In the genomic region with DNA sequence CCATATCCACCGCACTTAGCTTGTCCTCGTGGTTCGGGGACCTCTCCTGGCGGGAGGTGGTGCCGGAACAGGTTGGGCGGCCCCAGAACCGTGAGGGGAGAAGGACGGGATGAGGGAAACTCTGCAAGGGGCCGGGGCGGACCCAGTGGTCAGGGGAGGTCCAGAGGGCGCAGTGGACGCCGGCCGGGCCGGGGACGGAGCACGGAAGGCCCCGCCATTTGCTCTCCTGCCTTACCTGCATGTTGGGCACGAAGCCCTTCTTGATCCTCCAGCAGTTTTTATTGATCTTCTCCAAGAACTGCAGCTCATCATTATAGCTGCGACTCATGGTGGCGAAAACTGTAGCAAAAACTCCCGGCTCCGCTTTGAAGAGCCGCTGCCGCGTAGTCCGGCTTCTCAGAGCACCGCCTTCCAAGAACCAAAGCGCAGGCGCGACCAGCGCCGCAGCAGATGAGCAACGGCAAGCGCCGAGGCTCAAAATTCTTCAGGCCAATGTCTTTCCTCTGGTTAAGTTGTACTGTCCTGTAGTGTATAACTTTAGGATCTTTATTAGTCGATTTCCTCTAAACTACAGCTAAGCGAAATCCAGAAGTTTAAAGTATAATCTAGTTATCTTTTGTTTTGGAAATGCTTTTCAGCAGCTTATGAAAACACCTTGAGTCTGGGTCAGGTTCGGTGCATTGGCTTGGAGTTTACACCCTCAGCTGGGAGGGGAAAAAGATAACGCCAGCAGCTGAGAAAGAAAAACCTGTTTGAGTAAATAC, we compare ENCODE assay signal across 8 cellular contexts. TPM values are rescaled to one million over a fixed set of nuclear protein-coding genes. Genes with fewer than 3 reads are reported as not detected.
DNase-seq lines count a peak whose midpoint lies in the region; ATAC-seq and TF ChIP-seq lines count a peak whose summit lies in the region.

A gene (minus strand): TSS at position 419 of the 764 bp plus-strand sequence. CDS start 91 bp downstream, at position 328.

- H3K4me3 ChIP-seq in KMS-11 (IDR thresholded peaks at IDR 0.05; ENCODE audit: insufficient read depth, low read depth, low read length) (peak within 1 kb of the TSS; percentile 8), esophagus squamous epithelium (peak within 1 kb of the TSS; percentile 73 to 93 (median 80)), muscle layer of colon (ENCODE audit: low read depth in 1 of 2, low read length in 2 of 2) (peak within 1 kb of the TSS; percentile 53 to 75)

- H3K4me1 Mint-ChIP-seq in activated T-helper 1 cell treated with anti-CD3 and anti-CD28 coated beads, Interleukin-12 subunit alpha, Interleukin-12 subunit beta, Interleukin-2, Interleukin-4 antibody, amounts not matched to agents 30 ng/mL and 10 ng/mL and 1 ng/mL, durations not matched to agents 14 hours and 24 hours and 36 hours (ENCODE audit: low read depth), result peaks cover 49% of the 10 kb centered on the region

- H3K4me1 ChIP-seq in KMS-11 (ENCODE audit: low read depth, poor library complexity, severe bottlenecking) (peaks cover 84% of the 10 kb centered on the region), esophagus squamous epithelium (peaks cover 10 to 47% (median 14%) of the 10 kb centered on the region in 3 donors), muscle layer of colon (ENCODE audit: insufficient read depth, low read length) (peaks cover 28% of the 10 kb centered on the region)

- H3K27ac Mint-ChIP-seq in activated T-helper 1 cell treated with anti-CD3 and anti-CD28 coated beads, Interleukin-12 subunit alpha, Interleukin-12 subunit beta, Interleukin-2, Interleukin-4 antibody, amounts not matched to agents 30 ng/mL and 10 ng/mL and 1 ng/mL, durations not matched to agents 14 hours and 24 hours and 36 hours, result peak within 1 kb of the TSS; percentile 93

- intact Hi-C loops in activated T-helper 1 cell treated with anti-CD3 and anti-CD28 coated beads, Interleukin-12 subunit alpha, Interleukin-12 subunit beta, Interleukin-2, Interleukin-4 antibody, amounts not matched to agents 30 ng/mL and 10 ng/mL and 1 ng/mL, durations not matched to agents 14 hours and 24 hours and 36 hours (cut with micrococcal nuclease), result loop anchor here (1.0 kb wide), 2 partner anchors 61 to 274 kb away; no protein-coding TSS in a partner anchor
- intact Hi-C loops in esophagus squamous epithelium (cut with DNase I), result loop anchor here (10.0 kb wide), 1 partner anchor 63 kb away; a partner anchor contains a TSS

- peaks cover 38% of the 10 kb centered on the region for H3K79me2 ChIP-seq in KMS-11 (ENCODE audit: insufficient read depth, low read depth)

- ATAC-seq in GM19463 (IDR thresholded peaks at IDR 0.05; ENCODE audit: unreplicated experiment), result peak; percentile 43

- no peaks in the 10 kb centered on the region for H3K27me3 Mint-ChIP-seq in activated T-helper 1 cell treated with anti-CD3 and anti-CD28 coated beads, Interleukin-12 subunit alpha, Interleukin-12 subunit beta, Interleukin-2, Interleukin-4 antibody, amounts not matched to agents 30 ng/mL and 10 ng/mL and 1 ng/mL, durations not matched to agents 14 hours and 24 hours and 36 hours (ENCODE audit: insufficient read depth)

- H3K36me3 Mint-ChIP-seq in activated T-helper 1 cell treated with anti-CD3 and anti-CD28 coated beads, Interleukin-12 subunit alpha, Interleukin-12 subunit beta, Interleukin-2, Interleukin-4 antibody, amounts not matched to agents 30 ng/mL and 10 ng/mL and 1 ng/mL, durations not matched to agents 14 hours and 24 hours and 36 hours (ENCODE audit: low read depth), result peaks cover 22% of the 10 kb centered on the region

- peak within 1 kb of the TSS; percentile 94 for H3K4me3 Mint-ChIP-seq in activated T-helper 1 cell treated with anti-CD3 and anti-CD28 coated beads, Interleukin-12 subunit alpha, Interleukin-12 subunit beta, Interleukin-2, Interleukin-4 antibody, amounts not matched to agents 30 ng/mL and 10 ng/mL and 1 ng/mL, durations not matched to agents 14 hours and 24 hours and 36 hours

- no peaks in the 10 kb centered on the region for H3K9me3 ChIP-seq in esophagus squamous epithelium
- H3K9me3 ChIP-seq in muscle layer of colon (ENCODE audit: low read length), result no peaks in the 10 kb centered on the region

- no peak for TF ChIP-seq CTCF in KMS-11 (conservative IDR thresholded peaks at IDR 0.05; ENCODE audit: low read depth, low read length)
- peak in 1 of 6 experiments; percentile 29 for TF ChIP-seq CTCF in esophagus squamous epithelium (IDR thresholded peaks at IDR 0.05)

- 2 to 4% methylated on average over 30 to 31 of the region's 40 CpGs for WGBS in esophagus squamous epithelium, 2 donors

- H2AFZ ChIP-seq in KMS-11 (ENCODE audit: low read depth), result peak within 1 kb of the TSS; percentile 83

- H3K4me2 ChIP-seq in KMS-11, result peak within 1 kb of the TSS; percentile 88

- H3K27me3 ChIP-seq in KMS-11 (ENCODE audit: insufficient read depth, low read depth) (no peaks in the 10 kb centered on the region), esophagus squamous epithelium (no peaks in the 10 kb centered on the region), muscle layer of colon (ENCODE audit: control insufficient read depth in 1 of 2, insufficient read depth in 2 of 2, low read length in 2 of 2) (no peaks in the 10 kb centered on the region)

- H3K27ac ChIP-seq in KMS-11, result peak within 1 kb of the TSS; percentile 68
- peak within 1 kb of the TSS; percentile 70 to 92 (median 88) for H3K27ac ChIP-seq in esophagus squamous epithelium
- H3K27ac ChIP-seq in muscle layer of colon (ENCODE audit: low read depth, low read length), result peak within 1 kb of the TSS; percentile 51

- TF ChIP-seq POLR2A in esophagus squamous epithelium (IDR thresholded peaks at IDR 0.05), result peak in 2 of 4 donors; percentile 58 to 70

- peak; percentile 94 for DNase-seq in CD1c-positive myeloid dendritic cell (ENCODE audit: extremely low spot score)
- DNase-seq in RKO (ENCODE audit: low spot score), result peak; percentile 90
- DNase-seq in activated T-helper 1 cell treated with anti-CD3 and anti-CD28 coated beads, Interleukin-12 subunit alpha, Interleukin-12 subunit beta, Interleukin-2, Interleukin-4 antibody, amounts not matched to agents 30 ng/mL and 10 ng/mL and 1 ng/mL, durations not matched to agents 14 hours and 24 hours and 36 hours (ENCODE audit: low spot score), result peak; percentile 91
- peak; percentile 24 for DNase-seq in esophagus squamous epithelium (lab: John Stamatoyannopoulos, UW)
- DNase-seq in stimulated activated CD8-positive, alpha-beta memory T cell treated with anti-CD3 and anti-CD28 coated beads, Interleukin-4, amount 100 ng/mL, for 48 hours, result peak; percentile 94

- no peaks in the 10 kb centered on the region for H4K20me1 ChIP-seq in KMS-11 (ENCODE audit: insufficient read depth)

- peak within 1 kb of the TSS; percentile 86 for H3K9ac ChIP-seq in KMS-11
- H3K9ac ChIP-seq in muscle layer of colon (ENCODE audit: low read length), result peak within 1 kb of the TSS; percentile 50

- no peaks in the 10 kb centered on the region for H3K9me3 Mint-ChIP-seq in activated T-helper 1 cell treated with anti-CD3 and anti-CD28 coated beads, Interleukin-12 subunit alpha, Interleukin-12 subunit beta, Interleukin-2, Interleukin-4 antibody, amounts not matched to agents 30 ng/mL and 10 ng/mL and 1 ng/mL, durations not matched to agents 14 hours and 24 hours and 36 hours

- H3K36me3 ChIP-seq in KMS-11 (ENCODE audit: insufficient read depth) (no peaks in the 10 kb centered on the region; the same call in 1 of the 2 replicates), esophagus squamous epithelium (peaks cover 0 to 22% (median 3%) of the 10 kb centered on the region in 3 donors), muscle layer of colon (ENCODE audit: insufficient read depth, low read length) (peaks cover 17% of the 10 kb centered on the region)

RNA-seq across cellular contexts. Expression of the gene that starts here (rescaled TPM):
- 103 and 105 TPM in 2 replicates for total RNA-seq in activated T-helper 1 cell treated with anti-CD3 and anti-CD28 coated beads, Interleukin-12 subunit alpha, Interleukin-12 subunit beta, Interleukin-2, Interleukin-4 antibody, amounts not matched to agents 30 ng/mL and 10 ng/mL and 1 ng/mL, durations not matched to agents 14 hours and 24 hours and 36 hours
- 10 to 100 TPM; 48.1 to 79.2 (median 70.9) TPM for total RNA-seq in esophagus squamous epithelium

Comparison
In these comparisons a context has a peak if more than half of its experiments do, and no peak if none do; other contexts are left out.
1. Peak in every context shown above with its lines: DNase-seq, ATAC-seq, H3K4me3 ChIP-seq and H3K27ac ChIP-seq.
2. DNase-seq: peak in every context shown above with its lines; median percentile 94 in CD1c-positive myeloid dendritic cell; 94 in stimulated activated CD8-positive, alpha-beta memory T cell treated with anti-CD3 and anti-CD28 coated beads, Interleukin-4, amount 100 ng/mL, for 48 hours; 91 in activated T-helper 1 cell treated with anti-CD3 and anti-CD28 coated beads, Interleukin-12 subunit alpha, Interleukin-12 subunit beta, Interleukin-2, Interleukin-4 antibody, amounts not matched to agents 30 ng/mL and 10 ng/mL and 1 ng/mL, durations not matched to agents 14 hours and 24 hours and 36 hours; 90 in RKO; 24 in esophagus squamous epithelium.
3. H3K4me3 ChIP-seq: peak in every context shown above with its lines; median percentile 80 in esophagus squamous epithelium; 64 in muscle layer of colon; 8 in KMS-11.